Comparison of ENCODE assay signal across 12 cellular contexts in genomic region chr7:33671521-33672262, GRCh38.
DNase-seq lines count a peak whose midpoint lies in the region; ATAC-seq and TF ChIP-seq lines count a peak whose summit lies in the region.
"Had no signal": no experiment of that assay in that cellular context is flagged by ENCODE, and none has a peak within 500 bp of the region (broad histone marks: within the 10 kb centered on the region; RNA-seq: fewer than 3 reads in every experiment).

No MANE protein-coding gene starts in this region.

- H3K4me1 Mint-ChIP-seq in glutamatergic neuron (ENCODE audit: low read depth, unreplicated experiment): peaks cover 13% of the 10 kb centered on the region

- no peak overlapping the region for H3K27ac Mint-ChIP-seq in glutamatergic neuron (ENCODE audit: unreplicated experiment)
- H3K27ac Mint-ChIP-seq: activated naive CD4-positive, alpha-beta T cell treated with anti-CD3 and anti-CD28 coated beads for 36 hours had no signal

- H3K27me3 ChIP-seq in BLaER1 treated with 17β-estradiol and CSF1 and Interleukin-3, amounts not matched to agents 10 nM and 100 nM: no peaks in the 10 kb centered on the region
- H3K27me3 ChIP-seq in psoas muscle (ENCODE audit: insufficient read depth in 3 of 3, low read length in 2 of 3): no peaks in the 10 kb centered on the region

- intact Hi-C loops in psoas muscle (cut with DNase I): no loop called here

- no peak overlapping the region; a peak in 1 of 20 replicates for H3K4me3 ChIP-seq in BLaER1 treated with 17β-estradiol and CSF1 and Interleukin-3, amounts not matched to agents 10 nM and 100 nM
- H3K4me3 ChIP-seq in psoas muscle: no peak overlapping the region
- H3K4me3 ChIP-seq: left ventricle myocardium inferior had no signal

- no peaks in the 10 kb centered on the region for H3K9me3 ChIP-seq in BLaER1 treated with 17β-estradiol and CSF1 and Interleukin-3, amounts not matched to agents 10 nM and 100 nM (replicated peaks in 1 of 11)
- no peaks in the 10 kb centered on the region for H3K9me3 ChIP-seq in psoas muscle
- H3K9me3 ChIP-seq: left ventricle myocardium inferior had no signal

- H3K4me1 ChIP-seq in BLaER1 treated with 17β-estradiol and CSF1 and Interleukin-3, amounts not matched to agents 10 nM and 100 nM: peaks cover 20 to 33% (median 24%) of the 10 kb centered on the region in 10 experiments
- no peaks in the 10 kb centered on the region for H3K4me1 ChIP-seq in psoas muscle
- H3K4me1 ChIP-seq: left ventricle myocardium inferior had no signal

- H3K4me2 ChIP-seq in BLaER1 treated with 17β-estradiol and CSF1 and Interleukin-3, amounts not matched to agents 10 nM and 100 nM: peak overlapping the region; percentile 52 to 79 (median 70)

- H3K9ac ChIP-seq in BLaER1 treated with 17β-estradiol and CSF1 and Interleukin-3, amounts not matched to agents 10 nM and 100 nM: peak overlapping the region in 7 of 11 experiments; percentile 9 to 59 (median 31); a peak in 9 of 22 replicates

- H3K36me3 ChIP-seq in BLaER1 treated with 17β-estradiol and CSF1 and Interleukin-3, amounts not matched to agents 10 nM and 100 nM: no peaks in the 10 kb centered on the region
- no peaks in the 10 kb centered on the region for H3K36me3 ChIP-seq in psoas muscle (ENCODE audit: insufficient read depth in 1 of 2, low read depth in 1 of 2)

- DNase-seq in SHP77 (lab: John Stamatoyannopoulos, UW) (peak; percentile 39 to 66), glutamatergic neuron (no peak), psoas muscle (no peak)
- DNase-seq in stimulated activated CD8-positive, alpha-beta memory T cell treated with anti-CD3 and anti-CD28 coated beads, Interleukin-4, amount 100 ng/mL, for 48 hours: no peak
- DNase-seq: activated naive CD4-positive, alpha-beta T cell treated with anti-CD3 and anti-CD28 coated beads for 36 hours; left ventricle myocardium inferior; MM.1S; small intestine had no signal

- H3K27me3 Mint-ChIP-seq in glutamatergic neuron (ENCODE audit: unreplicated experiment): peaks cover 2% of the 10 kb centered on the region

- H3K9me3 Mint-ChIP-seq in glutamatergic neuron (ENCODE audit: unreplicated experiment): no peaks in the 10 kb centered on the region
- H3K9me3 Mint-ChIP-seq: activated naive CD4-positive, alpha-beta T cell treated with anti-CD3 and anti-CD28 coated beads for 36 hours had no signal

- H3K27ac ChIP-seq in BLaER1 treated with 17β-estradiol and CSF1 and Interleukin-3, amounts not matched to agents 10 nM and 100 nM: peak overlapping the region in 9 of 11 experiments; percentile 22 to 78 (median 66); a peak in 17 of 22 replicates
- H3K27ac ChIP-seq in psoas muscle: no peak overlapping the region
- H3K27ac ChIP-seq: left ventricle myocardium inferior had no signal

- ATAC-seq in GM19452 (IDR thresholded peaks at IDR 0.05; ENCODE audit: unreplicated experiment): peak; percentile 62
- peak; percentile 85 for ATAC-seq in HG03175 (IDR thresholded peaks at IDR 0.05; ENCODE audit: unreplicated experiment)
- no peak for ATAC-seq in HG02798 (IDR thresholded peaks at IDR 0.05; ENCODE audit: poor library complexity, unreplicated experiment)
- no peak for ATAC-seq in psoas muscle

- H3K36me3 Mint-ChIP-seq in glutamatergic neuron (ENCODE audit: unreplicated experiment): no peaks in the 10 kb centered on the region

- H3K4me3 Mint-ChIP-seq in glutamatergic neuron (ENCODE audit: unreplicated experiment): no peak overlapping the region
- H3K4me3 Mint-ChIP-seq: activated naive CD4-positive, alpha-beta T cell treated with anti-CD3 and anti-CD28 coated beads for 36 hours had no signal

- no peak for TF ChIP-seq CTCF in glutamatergic neuron (IDR thresholded peaks at IDR 0.05; ENCODE audit: partially characterized antibody, unreplicated experiment)
- TF ChIP-seq CTCF in psoas muscle (IDR thresholded peaks at IDR 0.05): no peak

- 45 to 59% (median 46%) methylated on average over 3 of the region's 3 CpGs for WGBS in psoas muscle, 3 donors

- H4K20me1 ChIP-seq in BLaER1 treated with 17β-estradiol and CSF1 and Interleukin-3, amounts not matched to agents 10 nM and 100 nM: no peaks in the 10 kb centered on the region

Comparison
In these comparisons a context has a peak if more than half of its experiments do, and no peak if none do; other contexts are left out.
1. ATAC-seq: peak in GM19452 (single experiment) and HG03175 (single experiment); none in HG02798 (single experiment) and psoas muscle (0 of 4).
2. DNase-seq: peak in SHP77 (2 of 2); none in glutamatergic neuron (single experiment), stimulated activated CD8-positive, alpha-beta memory T cell treated with anti-CD3 and anti-CD28 coated beads, Interleukin-4, amount 100 ng/mL, for 48 hours (single experiment) and psoas muscle (0 of 2).